16 cellular contexts compared by ENCODE assay signal in the genomic region with DNA sequence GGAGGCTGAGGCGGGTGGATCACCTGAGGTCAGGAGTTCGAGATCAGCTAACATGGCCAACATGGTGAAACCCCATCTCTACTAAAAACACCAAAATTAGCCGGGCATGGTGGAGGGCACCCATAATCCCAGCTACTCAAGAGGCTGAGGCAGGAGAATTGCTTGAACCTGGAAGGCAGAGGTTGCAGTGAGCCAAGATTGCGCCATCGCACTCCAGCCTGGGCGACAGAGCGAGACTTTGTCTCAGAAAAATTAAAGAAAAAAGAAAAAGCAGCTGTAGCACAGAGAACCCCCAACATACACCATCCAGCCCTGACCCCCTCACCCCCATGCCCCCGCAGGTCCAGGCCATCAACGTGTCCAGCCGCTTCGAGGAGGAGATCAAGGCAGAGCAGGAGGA. TPM values are rescaled to one million over a fixed set of nuclear protein-coding genes. Genes with fewer than 3 reads are reported as not detected.
"Had no signal": no experiment of that assay in that cellular context is flagged by ENCODE, and none has a peak within 500 bp of the region (broad histone marks: within the 10 kb centered on the region; RNA-seq: fewer than 3 reads in every experiment).

No MANE protein-coding gene starts in this region.

RNA-seq across cellular contexts. Expression of gene CTRC, which starts 10.0 kb away (rescaled TPM):
- total RNA-seq: cerebellum, dermis microvascular lymphatic vessel endothelial cell, hepatocyte, kidney epithelial cell, left ventricle myocardium superior, right lobe of liver, skeletal muscle tissue, stomach had no signal

RNA-seq across cellular contexts. Expression of gene CELA2A, which starts 28.3 kb away (rescaled TPM):
- total RNA-seq: cerebellum, dermis microvascular lymphatic vessel endothelial cell, kidney epithelial cell, left colon, left ventricle myocardium superior, neural crest cell, omental fat pad, right lobe of liver, skeletal muscle tissue, thoracic aorta had no signal
- polyA plus RNA-seq: esophagus had no signal

RNA-seq across cellular contexts. Expression of gene CELA2B, which starts 47.7 kb away (rescaled TPM):
- total RNA-seq: cerebellum, dermis microvascular lymphatic vessel endothelial cell, kidney epithelial cell, left colon, left ventricle myocardium superior, neural crest cell, omental fat pad, right lobe of liver, spleen, stomach, thoracic aorta had no signal
- polyA plus RNA-seq: esophagus, lung, psoas muscle, stomach had no signal
